Comparison of ENCODE assay signal across 21 cellular contexts in the genomic region with DNA sequence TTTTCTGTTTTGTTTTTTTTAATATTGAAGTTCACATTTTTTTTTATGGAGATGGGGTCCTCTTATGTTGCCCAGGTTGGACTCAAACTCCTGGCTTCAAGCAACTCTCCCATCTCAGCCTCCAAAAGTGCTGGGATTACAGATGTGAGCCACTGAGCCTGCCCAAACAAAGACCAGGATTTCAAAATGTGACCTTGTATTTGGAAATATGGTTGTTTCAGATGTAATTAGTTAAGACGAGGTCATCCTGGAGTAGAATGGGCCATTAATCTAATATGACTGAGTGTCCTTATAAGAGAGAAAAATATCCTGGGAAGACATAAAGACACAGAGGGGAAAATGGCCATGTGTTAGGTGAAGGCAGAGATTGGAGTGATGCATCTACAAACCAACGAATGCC.
A peak's percentile ranks its signal among the peaks of the same experiment; 100 is the strongest.
DNase-seq lines count a peak whose midpoint lies in the region; ATAC-seq and TF ChIP-seq lines count a peak whose summit lies in the region.
"Had no signal": no experiment of that assay in that cellular context is flagged by ENCODE, and none has a peak within 500 bp of the region (broad histone marks: within the 10 kb centered on the region; RNA-seq: fewer than 3 reads in every experiment).

No MANE protein-coding gene starts in this region.

- no peaks in the 10 kb centered on the region for H3K9me3 Mint-ChIP-seq in dendritic cell treated with granulocyte-macrophage colony-stimulating factor and Interleukin-4, amounts not matched to agents 40 ng/mL and 50 ng/mL, for 4 days
- H3K9me3 Mint-ChIP-seq: activated T-cell treated with anti-CD3 and anti-CD28 coated beads, Interleukin-2, amount 50 U/mL, for 24 hours; CD4-positive, alpha-beta memory T cell; natural killer cell had no signal

- H3K9me3 ChIP-seq in adipocyte (ENCODE audit: control insufficient read depth, low read length): no peaks in the 10 kb centered on the region
- no peaks in the 10 kb centered on the region for H3K9me3 ChIP-seq in uterus
- H3K9me3 ChIP-seq: HAP-1, SK-N-SH had no signal

- H3K4me1 ChIP-seq in adipocyte (ENCODE audit: control insufficient read depth, insufficient read depth, low read length) (peaks cover 63% of the 10 kb centered on the region), uterus (peaks cover 0 to 7% of the 10 kb centered on the region in 2 donors)
- H3K4me1 ChIP-seq: parathyroid adenoma had no signal

- H3K27me3 Mint-ChIP-seq in dendritic cell treated with granulocyte-macrophage colony-stimulating factor and Interleukin-4, amounts not matched to agents 40 ng/mL and 50 ng/mL, for 4 days: no peaks in the 10 kb centered on the region

- TF ChIP-seq CTCF in uterus (IDR thresholded peaks at IDR 0.05): no peak

- H3K27me3 ChIP-seq in adipocyte (replicated peaks; ENCODE audit: control insufficient read depth, insufficient read depth, low read length) (no peaks in the 10 kb centered on the region), uterus (no peaks in the 10 kb centered on the region)

- H3K4me3 Mint-ChIP-seq in dendritic cell treated with granulocyte-macrophage colony-stimulating factor and Interleukin-4, amounts not matched to agents 40 ng/mL and 50 ng/mL, for 4 days: no peak overlapping the region
- H3K4me3 Mint-ChIP-seq: activated T-cell treated with anti-CD3 and anti-CD28 coated beads, Interleukin-2, amount 50 U/mL, for 24 hours; CD4-positive, alpha-beta memory T cell; immature natural killer cell; natural killer cell; T-helper 17 cell had no signal

- H3K4me3 ChIP-seq in adipocyte (ENCODE audit: low read length) (peak overlapping the region; percentile 3), uterus (no peak overlapping the region)
- H3K4me3 ChIP-seq: HAP-1 had no signal

- no peaks in the 10 kb centered on the region for H3K36me3 Mint-ChIP-seq in dendritic cell treated with granulocyte-macrophage colony-stimulating factor and Interleukin-4, amounts not matched to agents 40 ng/mL and 50 ng/mL, for 4 days (ENCODE audit: low read depth)
- H3K36me3 Mint-ChIP-seq: CD4-positive, alpha-beta memory T cell; immature natural killer cell; natural killer cell had no signal

- peak overlapping the region; percentile 60 to 74 for H3K27ac ChIP-seq in uterus
- H3K27ac ChIP-seq: foreskin keratinocyte, parathyroid adenoma had no signal

- no peak for TF ChIP-seq POLR2A in uterus (IDR thresholded peaks at IDR 0.05)

- no peaks in the 10 kb centered on the region for H3K36me3 ChIP-seq in adipocyte (ENCODE audit: control insufficient read depth, insufficient read depth, low read length, severe bottlenecking)
- no peaks in the 10 kb centered on the region for H3K36me3 ChIP-seq in uterus
- H3K36me3 ChIP-seq: HAP-1 had no signal

- DNase-seq in adipocyte (ENCODE audit: low read depth) (no peak), sciatic nerve (ENCODE audit: low spot score) (no peak), uterus (no peak), NCI-H69 (lab: John Stamatoyannopoulos, UW) (no peak)
- DNase-seq: activated T-cell treated with anti-CD3 and anti-CD28 coated beads, Interleukin-2, amount 50 U/mL, for 24 hours; amniotic stem cell; CD4-positive, alpha-beta memory T cell; foreskin keratinocyte; immature natural killer cell; natural killer cell; NCI-H1092; NCI-H1930; NCI-H748 treated with DMSO at 0.1 percent for 48 hours; RPMI8226; SK-N-SH; T-helper 17 cell had no signal

- peak overlapping the region; percentile 38 for H3K9ac ChIP-seq in adipocyte (ENCODE audit: low read length)
- H3K9ac ChIP-seq: parathyroid adenoma, SK-N-SH had no signal

- H3K27ac Mint-ChIP-seq in dendritic cell treated with granulocyte-macrophage colony-stimulating factor and Interleukin-4, amounts not matched to agents 40 ng/mL and 50 ng/mL, for 4 days: peak overlapping the region; percentile 70
- H3K27ac Mint-ChIP-seq: activated T-cell treated with anti-CD3 and anti-CD28 coated beads, Interleukin-2, amount 50 U/mL, for 24 hours; CD4-positive, alpha-beta memory T cell; immature natural killer cell; natural killer cell; T-helper 17 cell had no signal

- ATAC-seq in sciatic nerve (peak; percentile 65), HG03439 (IDR thresholded peaks at IDR 0.05; ENCODE audit: unreplicated experiment) (no peak), HG03571 (IDR thresholded peaks at IDR 0.05; ENCODE audit: unreplicated experiment) (no peak)
- ATAC-seq: foreskin keratinocyte, natural killer cell, T-helper 17 cell had no signal

- intact Hi-C loops in dendritic cell treated with granulocyte-macrophage colony-stimulating factor and Interleukin-4, amounts not matched to agents 40 ng/mL and 50 ng/mL, for 4 days (cut with micrococcal nuclease): no loop called here
- intact Hi-C loops in sciatic nerve (cut with DNase I): no loop called here
- intact Hi-C loops in uterus (cut with DNase I; ENCODE audit: low total_unique reads): no loop called here

- peaks cover 34% of the 10 kb centered on the region for H3K4me1 Mint-ChIP-seq in dendritic cell treated with granulocyte-macrophage colony-stimulating factor and Interleukin-4, amounts not matched to agents 40 ng/mL and 50 ng/mL, for 4 days (ENCODE audit: low read depth)
- H3K4me1 Mint-ChIP-seq: immature natural killer cell, natural killer cell had no signal
